ENCODE assay signal across 8 cellular contexts in the genomic region with DNA sequence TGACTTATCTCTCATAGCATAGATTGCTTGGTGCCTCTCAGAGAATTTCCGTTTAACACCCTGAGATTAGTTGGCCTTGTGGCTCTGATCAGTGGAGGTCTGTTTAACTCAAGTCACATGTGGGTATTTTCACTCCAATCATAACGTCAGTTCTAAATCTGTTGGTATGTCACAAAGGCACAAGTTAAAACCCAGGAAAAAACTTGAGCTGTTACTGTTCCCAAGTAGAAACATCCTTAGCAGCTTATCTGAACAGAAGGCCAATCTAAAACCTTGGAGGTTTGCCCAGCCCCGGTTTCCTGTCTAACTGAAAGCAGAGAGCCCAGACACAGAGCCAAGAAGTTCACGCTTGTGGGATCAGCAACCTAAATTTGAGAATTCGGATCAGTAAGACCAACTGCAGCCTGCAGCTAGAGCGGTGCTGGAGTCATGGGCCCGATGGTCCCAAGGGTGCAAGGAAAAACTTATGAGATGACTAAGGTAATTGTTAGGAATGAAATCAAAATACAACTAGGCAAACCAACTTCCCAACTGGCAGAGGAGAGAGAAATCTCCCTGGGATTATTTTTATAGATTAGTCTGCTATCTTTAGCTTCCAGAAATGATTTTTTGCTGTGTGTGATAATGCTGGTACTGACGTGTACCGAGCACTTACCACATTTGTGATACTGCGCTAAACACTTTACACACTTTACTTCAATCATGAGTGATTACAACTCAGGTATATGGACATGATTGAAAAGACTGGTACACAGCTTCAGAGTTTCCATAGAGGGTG.
A peak's percentile ranks its signal among the peaks of the same experiment; 100 is the strongest.
DNase-seq lines count a peak whose midpoint lies in the region; ATAC-seq and TF ChIP-seq lines count a peak whose summit lies in the region.

No MANE protein-coding gene starts in this region.

- H2AFZ ChIP-seq in SK-N-SH (ENCODE audit: low read depth): peak overlapping the region; percentile 64

- POLR2A ChIA-PET in SK-N-SH (lab: Yijun Ruan, JAX): no interaction called here

- no peaks in the 10 kb centered on the region for H3K9me2 ChIP-seq in SK-N-SH

- H3K4me1 ChIP-seq in SK-N-SH (ENCODE audit: control insufficient read depth in 1 of 2, insufficient read depth in 2 of 2, low read depth in 1 of 2, low read length in 1 of 2): peaks cover 42 to 47% of the 10 kb centered on the region in 2 experiments
- H3K4me1 ChIP-seq in prostate gland (replicated peaks): no peaks in the 10 kb centered on the region

- no peaks in the 10 kb centered on the region for H4K20me1 ChIP-seq in SK-N-SH (ENCODE audit: insufficient read depth)

- no peak overlapping the region for H3K4me3 ChIP-seq in SK-N-SH (ENCODE audit: low read depth in 2 of 2, low read length in 1 of 2)
- no peak overlapping the region for H3K4me3 ChIP-seq in foreskin fibroblast (ENCODE audit: low read depth in 1 of 2, low read length in 2 of 2)
- H3K4me3 ChIP-seq in prostate gland: no peak overlapping the region

- H3K36me3 ChIP-seq in SK-N-SH (replicated peaks in 1 of 2; ENCODE audit: control insufficient read depth in 1 of 2, insufficient read depth in 2 of 2, low read length in 1 of 2): no peaks in the 10 kb centered on the region
- H3K36me3 ChIP-seq in prostate gland: no peaks in the 10 kb centered on the region

- H3K27me3 ChIP-seq in SK-N-SH (ENCODE audit: insufficient read depth) (no peaks in the 10 kb centered on the region), prostate gland (replicated peaks; ENCODE audit: insufficient read depth) (no peaks in the 10 kb centered on the region)

- peak in 1 of 2 experiments; percentile 47; a peak in 1 of 4 replicates for TF ChIP-seq EP300 in SK-N-SH (IDR thresholded peaks at IDR 0.05; ENCODE audit: borderline replicate concordance in 1 of 2, low read depth in 1 of 2, low read length in 1 of 2)

- no peak for TF ChIP-seq RAD21 in SK-N-SH (IDR thresholded peaks at IDR 0.05; ENCODE audit: low read length)

- H3K27ac ChIP-seq in SK-N-SH (ENCODE audit: low read depth in 2 of 2, low read length in 1 of 2) (peak overlapping the region; percentile 61 to 94), prostate gland (peak overlapping the region; percentile 36 to 57)

- TF ChIP-seq CTCF in SK-N-SH (IDR thresholded peaks at IDR 0.05): no peak
- no peak for TF ChIP-seq CTCF in foreskin fibroblast (IDR thresholded peaks at IDR 0.05; ENCODE audit: low read depth, low read length)
- TF ChIP-seq CTCF in prostate gland (IDR thresholded peaks at IDR 0.05): no peak

- ATAC-seq in HG03025 (IDR thresholded peaks at IDR 0.05; ENCODE audit: low FRiP score, unreplicated experiment) (no peak), GM18505 (IDR thresholded peaks at IDR 0.05; ENCODE audit: unreplicated experiment) (no peak)

- H3K4me2 ChIP-seq in SK-N-SH: peak overlapping the region; percentile 49; the same call in 1 of the 2 replicates

- H3K9me3 ChIP-seq in SK-N-SH (no peaks in the 10 kb centered on the region), prostate gland (no peaks in the 10 kb centered on the region)

- intact Hi-C loops in prostate gland (cut with DNase I): no loop called here

- no peaks in the 10 kb centered on the region for H3K79me2 ChIP-seq in SK-N-SH (ENCODE audit: insufficient read depth)

- WGBS in SK-N-SH (ENCODE audit: low lambda C conversion rate): 58% methylated on average over 10 of the region's 10 CpGs
- WGBS in prostate gland: 37% methylated on average over 10 of the region's 10 CpGs

- H3F3A ChIP-seq in SK-N-SH (replicated peaks; ENCODE audit: insufficient read depth): peaks cover 18% of the 10 kb centered on the region

- CTCF ChIA-PET in SK-N-SH (lab: Yijun Ruan, JAX): interaction anchor here (1.2 kb wide), 1 partner anchor 75 kb away, joined by 4 read pairs; no protein-coding TSS in a partner anchor

- H3K9ac ChIP-seq in SK-N-SH: no peak overlapping the region

- DNase-seq in DMS 273 treated with DMSO at 0.1 percent for 48 hours (lab: John Stamatoyannopoulos, UW): peak; percentile 98
- DNase-seq in SK-N-SH: no peak
- DNase-seq in foreskin fibroblast: peak; percentile 87 to 95
- DNase-seq in prostate gland (ENCODE audit: low spot score): peak; percentile 75
- no peak for DNase-seq in activated CD4-positive, alpha-beta T cell treated with anti-CD3 and anti-CD28 coated beads for 48 hours
- no peak for DNase-seq in iPS-NIHi11 (ENCODE audit: low spot score)

- TF ChIP-seq POLR2A in prostate gland (IDR thresholded peaks at IDR 0.05): no peak
- TF ChIP-seq POLR2A in GM18505 (IDR thresholded peaks at IDR 0.05; ENCODE audit: borderline replicate concordance, extremely low read depth, insufficient read depth, insufficient read length): no peak

TF ChIP-seq in SK-N-SH, 30 proteins besides CTCF, POLR2A, EP300 and RAD21 (continues in another document):
- TF ChIP-seq, protein P1, sequence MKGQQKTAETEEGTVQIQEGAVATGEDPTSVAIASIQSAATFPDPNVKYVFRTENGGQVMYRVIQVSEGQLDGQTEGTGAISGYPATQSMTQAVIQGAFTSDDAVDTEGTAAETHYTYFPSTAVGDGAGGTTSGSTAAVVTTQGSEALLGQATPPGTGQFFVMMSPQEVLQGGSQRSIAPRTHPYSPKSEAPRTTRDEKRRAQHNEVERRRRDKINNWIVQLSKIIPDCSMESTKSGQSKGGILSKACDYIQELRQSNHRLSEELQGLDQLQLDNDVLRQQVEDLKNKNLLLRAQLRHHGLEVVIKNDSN (IDR thresholded peaks at IDR 0.05; ENCODE audit: borderline replicate concordance, low read depth): peak; percentile 35
- TF ChIP-seq, protein P2, sequence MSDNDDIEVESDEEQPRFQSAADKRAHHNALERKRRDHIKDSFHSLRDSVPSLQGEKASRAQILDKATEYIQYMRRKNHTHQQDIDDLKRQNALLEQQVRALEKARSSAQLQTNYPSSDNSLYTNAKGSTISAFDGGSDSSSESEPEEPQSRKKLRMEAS (IDR thresholded peaks at IDR 0.05; ENCODE audit: low read depth): peak; percentile 33; the same call in 1 of the 2 replicates
- TF ChIP-seq NFIC (IDR thresholded peaks at IDR 0.05; ENCODE audit: borderline replicate concordance) (peak; percentile 75), CHD2 (IDR thresholded peaks at IDR 0.05; ENCODE audit: low read length, partially characterized antibody) (no peak), FOXM1 (IDR thresholded peaks at IDR 0.05; ENCODE audit: low read depth) (no peak), RCOR1 (IDR thresholded peaks at IDR 0.05; ENCODE audit: low read length) (no peak), ELF1 (IDR thresholded peaks at IDR 0.05) (peak; percentile 31; the same call in 1 of the 2 replicates), GABPA (IDR thresholded peaks at IDR 0.05; ENCODE audit: low read depth) (no peak), TCF12 (IDR thresholded peaks at IDR 0.05) (peak; percentile 72), GATA2 (CRISPR knock-in tag; IDR thresholded peaks at IDR 0.05) (no peak), POLR2AphosphoS5 (IDR thresholded peaks at IDR 0.05; ENCODE audit: low read depth, low read length) (0 out of 2 replicates have a peak, but pooled peaks have one; percentile 14), RXRA (IDR thresholded peaks at IDR 0.05; ENCODE audit: borderline replicate concordance, low read depth) (no peak), TEAD4 (IDR thresholded peaks at IDR 0.05; ENCODE audit: borderline replicate concordance, insufficient read depth) (0 out of 2 replicates have a peak, but pooled peaks have one; percentile 17), FOXJ3 (CRISPR knock-in tag; IDR thresholded peaks at IDR 0.05) (no peak), FOSL2 (IDR thresholded peaks at IDR 0.05; ENCODE audit: borderline replicate concordance, low read depth) (no peak), MEF2A (IDR thresholded peaks at IDR 0.05; ENCODE audit: borderline replicate concordance, low read depth) (no peak), EZH2phosphoT487 (IDR thresholded peaks at IDR 0.05; ENCODE audit: borderline replicate concordance, low read depth) (no peak), TAF1 (IDR thresholded peaks at IDR 0.05; ENCODE audit: borderline replicate concordance, low read depth, low read length) (no peak)
- TF ChIP-seq, protein P3, sequence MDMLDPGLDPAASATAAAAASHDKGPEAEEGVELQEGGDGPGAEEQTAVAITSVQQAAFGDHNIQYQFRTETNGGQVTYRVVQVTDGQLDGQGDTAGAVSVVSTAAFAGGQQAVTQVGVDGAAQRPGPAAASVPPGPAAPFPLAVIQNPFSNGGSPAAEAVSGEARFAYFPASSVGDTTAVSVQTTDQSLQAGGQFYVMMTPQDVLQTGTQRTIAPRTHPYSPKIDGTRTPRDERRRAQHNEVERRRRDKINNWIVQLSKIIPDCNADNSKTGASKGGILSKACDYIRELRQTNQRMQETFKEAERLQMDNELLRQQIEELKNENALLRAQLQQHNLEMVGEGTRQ (IDR thresholded peaks at IDR 0.05; ENCODE audit: borderline replicate concordance, low read depth, low read length): no peak
- TF ChIP-seq, protein P4, sequence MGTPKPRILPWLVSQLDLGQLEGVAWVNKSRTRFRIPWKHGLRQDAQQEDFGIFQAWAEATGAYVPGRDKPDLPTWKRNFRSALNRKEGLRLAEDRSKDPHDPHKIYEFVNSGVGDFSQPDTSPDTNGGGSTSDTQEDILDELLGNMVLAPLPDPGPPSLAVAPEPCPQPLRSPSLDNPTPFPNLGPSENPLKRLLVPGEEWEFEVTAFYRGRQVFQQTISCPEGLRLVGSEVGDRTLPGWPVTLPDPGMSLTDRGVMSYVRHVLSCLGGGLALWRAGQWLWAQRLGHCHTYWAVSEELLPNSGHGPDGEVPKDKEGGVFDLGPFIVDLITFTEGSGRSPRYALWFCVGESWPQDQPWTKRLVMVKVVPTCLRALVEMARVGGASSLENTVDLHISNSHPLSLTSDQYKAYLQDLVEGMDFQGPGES (IDR thresholded peaks at IDR 0.05; ENCODE audit: low read depth, low read length): no peak
- TF ChIP-seq, protein P5, sequence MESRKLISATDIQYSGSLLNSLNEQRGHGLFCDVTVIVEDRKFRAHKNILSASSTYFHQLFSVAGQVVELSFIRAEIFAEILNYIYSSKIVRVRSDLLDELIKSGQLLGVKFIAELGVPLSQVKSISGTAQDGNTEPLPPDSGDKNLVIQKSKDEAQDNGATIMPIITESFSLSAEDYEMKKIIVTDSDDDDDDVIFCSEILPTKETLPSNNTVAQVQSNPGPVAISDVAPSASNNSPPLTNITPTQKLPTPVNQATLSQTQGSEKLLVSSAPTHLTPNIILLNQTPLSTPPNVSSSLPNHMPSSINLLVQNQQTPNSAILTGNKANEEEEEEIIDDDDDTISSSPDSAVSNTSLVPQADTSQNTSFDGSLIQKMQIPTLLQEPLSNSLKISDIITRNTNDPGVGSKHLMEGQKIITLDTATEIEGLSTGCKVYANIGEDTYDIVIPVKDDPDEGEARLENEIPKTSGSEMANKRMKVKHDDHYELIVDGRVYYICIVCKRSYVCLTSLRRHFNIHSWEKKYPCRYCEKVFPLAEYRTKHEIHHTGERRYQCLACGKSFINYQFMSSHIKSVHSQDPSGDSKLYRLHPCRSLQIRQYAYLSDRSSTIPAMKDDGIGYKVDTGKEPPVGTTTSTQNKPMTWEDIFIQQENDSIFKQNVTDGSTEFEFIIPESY (IDR thresholded peaks at IDR 0.05; ENCODE audit: borderline replicate concordance, low read depth): no peak

Comparison
In these comparisons a context has a peak if more than half of its experiments do, and no peak if none do; other contexts are left out.
1. DNase-seq: peak in DMS 273 treated with DMSO at 0.1 percent for 48 hours (single experiment), foreskin fibroblast (2 of 2) and prostate gland (single experiment); none in SK-N-SH (single experiment), activated CD4-positive, alpha-beta T cell treated with anti-CD3 and anti-CD28 coated beads for 48 hours (single experiment) and iPS-NIHi11 (single experiment).